Comparison of ENCODE assay signal across 1 cellular context in the genomic region with DNA sequence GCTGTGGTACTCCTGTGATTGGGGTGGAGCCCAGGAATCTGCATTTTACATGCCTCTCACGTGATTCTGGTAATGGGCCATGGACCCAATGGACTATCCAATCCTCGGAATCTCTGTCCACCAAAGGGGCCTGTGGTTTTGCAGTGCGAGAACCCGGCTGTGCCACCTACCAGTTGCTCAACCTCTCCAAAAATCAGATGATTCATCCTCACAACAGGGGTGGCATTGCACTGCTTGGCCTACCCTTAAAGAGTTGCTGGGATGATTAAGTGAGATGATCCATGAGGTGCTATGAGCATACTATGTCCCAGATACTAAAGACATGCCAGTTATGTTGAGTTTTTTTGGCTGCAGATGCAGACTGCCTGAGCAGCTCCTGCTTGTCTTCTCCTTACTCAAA.
TF ChIP-seq lines count a peak whose summit lies in the region.

No MANE protein-coding gene starts in this region.

TF ChIP-seq in HCT116, 20 proteins besides CTCF, POLR2A, EP300 and RAD21 (continued from another document):
- TF ChIP-seq, protein P1, sequence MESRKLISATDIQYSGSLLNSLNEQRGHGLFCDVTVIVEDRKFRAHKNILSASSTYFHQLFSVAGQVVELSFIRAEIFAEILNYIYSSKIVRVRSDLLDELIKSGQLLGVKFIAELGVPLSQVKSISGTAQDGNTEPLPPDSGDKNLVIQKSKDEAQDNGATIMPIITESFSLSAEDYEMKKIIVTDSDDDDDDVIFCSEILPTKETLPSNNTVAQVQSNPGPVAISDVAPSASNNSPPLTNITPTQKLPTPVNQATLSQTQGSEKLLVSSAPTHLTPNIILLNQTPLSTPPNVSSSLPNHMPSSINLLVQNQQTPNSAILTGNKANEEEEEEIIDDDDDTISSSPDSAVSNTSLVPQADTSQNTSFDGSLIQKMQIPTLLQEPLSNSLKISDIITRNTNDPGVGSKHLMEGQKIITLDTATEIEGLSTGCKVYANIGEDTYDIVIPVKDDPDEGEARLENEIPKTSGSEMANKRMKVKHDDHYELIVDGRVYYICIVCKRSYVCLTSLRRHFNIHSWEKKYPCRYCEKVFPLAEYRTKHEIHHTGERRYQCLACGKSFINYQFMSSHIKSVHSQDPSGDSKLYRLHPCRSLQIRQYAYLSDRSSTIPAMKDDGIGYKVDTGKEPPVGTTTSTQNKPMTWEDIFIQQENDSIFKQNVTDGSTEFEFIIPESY (IDR thresholded peaks at IDR 0.05; ENCODE audit: extremely low read depth, insufficient replicate concordance, low read length) = no peak
- no peak for TF ChIP-seq CBX3 (IDR thresholded peaks at IDR 0.05; ENCODE audit: low read depth)
- TF ChIP-seq EZH2phosphoT487 (IDR thresholded peaks at IDR 0.05; ENCODE audit: borderline replicate concordance) = no peak
- TF ChIP-seq, protein P2, sequence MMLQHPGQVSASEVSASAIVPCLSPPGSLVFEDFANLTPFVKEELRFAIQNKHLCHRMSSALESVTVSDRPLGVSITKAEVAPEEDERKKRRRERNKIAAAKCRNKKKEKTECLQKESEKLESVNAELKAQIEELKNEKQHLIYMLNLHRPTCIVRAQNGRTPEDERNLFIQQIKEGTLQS (IDR thresholded peaks at IDR 0.05) = no peak
- no peak for TF ChIP-seq SP1 (IDR thresholded peaks at IDR 0.05; ENCODE audit: low read depth)
- TF ChIP-seq ELF1 (IDR thresholded peaks at IDR 0.05; ENCODE audit: borderline replicate concordance, low read depth) = no peak
- TF ChIP-seq, protein P3, sequence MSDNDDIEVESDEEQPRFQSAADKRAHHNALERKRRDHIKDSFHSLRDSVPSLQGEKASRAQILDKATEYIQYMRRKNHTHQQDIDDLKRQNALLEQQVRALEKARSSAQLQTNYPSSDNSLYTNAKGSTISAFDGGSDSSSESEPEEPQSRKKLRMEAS (IDR thresholded peaks at IDR 0.05) = no peak
- no peak for TF ChIP-seq EZH2 (IDR thresholded peaks at IDR 0.05)
- no peak for TF ChIP-seq ZFX (IDR thresholded peaks at IDR 0.05)
- TF ChIP-seq JUND (IDR thresholded peaks at IDR 0.05) = no peak
- TF ChIP-seq YY1 (IDR thresholded peaks at IDR 0.05; ENCODE audit: extremely low read depth, insufficient replicate concordance, low read depth, low read length) = no peak
- no peak for TF ChIP-seq ZNF274 (IDR thresholded peaks at IDR 0.05; ENCODE audit: low read depth, low read length)
